ENCODE assay signal across 8 cellular contexts in the genomic region with DNA sequence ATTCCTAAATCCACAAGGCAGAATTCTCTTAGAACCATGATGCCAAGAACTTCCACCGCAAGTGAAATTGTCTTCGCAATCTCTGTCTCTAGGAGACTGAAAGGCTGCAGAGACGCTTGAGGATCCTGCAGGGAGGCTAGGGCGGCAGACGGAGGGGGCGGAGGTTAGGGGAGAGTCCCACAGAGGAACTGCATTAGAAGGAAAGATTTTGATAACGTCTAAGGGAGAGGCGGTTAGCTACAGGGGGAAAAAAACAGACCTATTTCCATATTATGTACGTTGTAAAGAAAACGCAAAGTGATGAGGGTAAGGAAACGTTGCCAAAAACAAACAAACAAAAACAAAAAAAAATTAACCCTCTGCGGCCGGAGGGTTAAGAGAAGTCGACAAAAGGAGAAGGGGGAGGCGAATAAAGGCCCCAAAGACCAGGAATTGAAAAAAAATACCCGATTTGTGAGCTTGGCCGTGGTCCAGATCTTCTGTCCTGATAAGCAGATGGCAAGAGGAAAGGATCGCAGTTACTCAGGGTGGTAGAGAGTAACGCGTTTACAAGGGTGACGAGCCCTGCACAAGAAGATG. TPM values are rescaled to one million over a fixed set of nuclear protein-coding genes. Genes with fewer than 3 reads are reported as not detected.
DNase-seq lines count a peak whose midpoint lies in the region; ATAC-seq, FAIRE-seq and TF ChIP-seq lines count a peak whose summit lies in the region.

No MANE protein-coding gene starts in this region.

- DNase-seq in DMS79 (lab: John Stamatoyannopoulos, UW) (peak; percentile 39), SK-N-SH (peak; percentile 23), heart left ventricle (peak; percentile 56 to 76 (median 62)), posterior vena cava (ENCODE audit: low spot score) (peak; percentile 88), urothelium cell line (ENCODE audit: low spot score) (peak; percentile 73)
- DNase-seq in activated naive CD4-positive, alpha-beta T cell treated with anti-CD3 and anti-CD28 coated beads, Interleukin-2, amount 50 U/mL, for 16 hours: peak; percentile 61

- TF ChIP-seq POLR2A in heart left ventricle (IDR thresholded peaks at IDR 0.05): no peak

- H3K79me2 ChIP-seq in SK-N-SH (ENCODE audit: insufficient read depth): peaks cover 86% of the 10 kb centered on the region

- H3K4me1 ChIP-seq in HUES64 (ENCODE audit: insufficient read depth, low read length) (peaks cover 25% of the 10 kb centered on the region), SK-N-SH (ENCODE audit: control insufficient read depth in 1 of 2, insufficient read depth in 2 of 2, low read depth in 1 of 2, low read length in 1 of 2) (no peaks in the 10 kb centered on the region; a peak in 2 of 4 replicates), heart left ventricle (peaks cover 8 to 74% (median 43%) of the 10 kb centered on the region in 12 donors)

- ATAC-seq in GM21526 (IDR thresholded peaks at IDR 0.05; ENCODE audit: low FRiP score, unreplicated experiment) (peak; percentile 25), heart left ventricle (peak; percentile 30 to 62 (median 46))

- H3K9ac ChIP-seq in HUES64 (ENCODE audit: low read depth, low read length) (peak overlapping the region; percentile 58), SK-N-SH (peak overlapping the region; percentile 78)

- no peak for TF ChIP-seq RAD21 in SK-N-SH (IDR thresholded peaks at IDR 0.05; ENCODE audit: low read length)

- H3K27me3 ChIP-seq in HUES64 (ENCODE audit: insufficient read depth, low read length) (no peaks in the 10 kb centered on the region), SK-N-SH (ENCODE audit: insufficient read depth) (no peaks in the 10 kb centered on the region), heart left ventricle (no peaks in the 10 kb centered on the region)

- H4K20me1 ChIP-seq in SK-N-SH (ENCODE audit: insufficient read depth): peaks cover 34% of the 10 kb centered on the region

- intact Hi-C loops in heart left ventricle (cut with DNase I) (loop anchor here in 9 of 10 donors (2.0 to 10.0 kb wide), 13 partner anchors 46 to 292 kb away; a partner anchor contains a TSS), posterior vena cava (cut with DNase I) (loop anchor here in 1 of 2 donors (5.0 to 10.0 kb wide), 2 partner anchors 64 to 174 kb away; a partner anchor contains a TSS)

- H3K27ac ChIP-seq in HUES64 (ENCODE audit: low read depth, low read length): peak overlapping the region; percentile 78
- peak overlapping the region; percentile 86 to 90 for H3K27ac ChIP-seq in SK-N-SH (ENCODE audit: low read depth in 2 of 2, low read length in 1 of 2)
- peak overlapping the region; percentile 67 to 93 (median 88) for H3K27ac ChIP-seq in heart left ventricle

- WGBS in HUES64: under 1% methylated on average over 17 of the region's 21 CpGs
- 1% methylated on average over 17 of the region's 21 CpGs for WGBS in SK-N-SH (ENCODE audit: low lambda C conversion rate)
- 0% methylated on average over 21 of the region's 21 CpGs for WGBS in heart left ventricle, 4 donors

- peak overlapping the region; percentile 73 for H3K4me2 ChIP-seq in SK-N-SH

- CTCF ChIA-PET in SK-N-SH (lab: Yijun Ruan, JAX): interaction anchor here (1.2 kb wide), 1 partner anchor 16 kb away, joined by 4 read pairs; no protein-coding TSS in a partner anchor

- peaks cover 10% of the 10 kb centered on the region for H3F3A ChIP-seq in SK-N-SH (replicated peaks; ENCODE audit: insufficient read depth)

- peak overlapping the region; percentile 65; the same call in 1 of the 2 replicates for H2AFZ ChIP-seq in SK-N-SH (ENCODE audit: low read depth)

- POLR2A ChIA-PET in SK-N-SH (lab: Yijun Ruan, JAX): interaction anchor here (0.5 kb wide), 1 partner anchor 33 kb away, joined by 3 read pairs; no protein-coding TSS in a partner anchor

- no peaks in the 10 kb centered on the region for H3K9me2 ChIP-seq in SK-N-SH

- H3K36me3 ChIP-seq in HUES64 (ENCODE audit: insufficient read depth, low read length): no peaks in the 10 kb centered on the region
- H3K36me3 ChIP-seq in SK-N-SH (replicated peaks in 1 of 2; ENCODE audit: control insufficient read depth in 1 of 2, insufficient read depth in 2 of 2, low read length in 1 of 2): no peaks in the 10 kb centered on the region
- H3K36me3 ChIP-seq in heart left ventricle: no peaks in the 10 kb centered on the region

- H3K9me3 ChIP-seq in HUES64 (ENCODE audit: insufficient read depth, low read depth, low read length): no peaks in the 10 kb centered on the region
- H3K9me3 ChIP-seq in SK-N-SH: no peaks in the 10 kb centered on the region
- H3K9me3 ChIP-seq in heart left ventricle: no peaks in the 10 kb centered on the region

- H3K4me3 ChIP-seq in HUES64 (ENCODE audit: low read length): peak overlapping the region; percentile 82
- peak overlapping the region; percentile 73 to 84 for H3K4me3 ChIP-seq in SK-N-SH (ENCODE audit: low read depth in 2 of 2, low read length in 1 of 2)
- peak overlapping the region; percentile 65 to 97 (median 78) for H3K4me3 ChIP-seq in heart left ventricle

- no peak for FAIRE-seq in urothelium cell line (lab: Jason Lieb, UNC)

- TF ChIP-seq CTCF in SK-N-SH (IDR thresholded peaks at IDR 0.05): no peak
- no peak for TF ChIP-seq CTCF in heart left ventricle (IDR thresholded peaks at IDR 0.05)

- TF ChIP-seq EP300 in SK-N-SH (IDR thresholded peaks at IDR 0.05; ENCODE audit: borderline replicate concordance in 1 of 2, low read depth in 1 of 2, low read length in 1 of 2): no peak

TF ChIP-seq in SK-N-SH, 30 proteins besides CTCF, POLR2A, EP300 and RAD21 (continues in another document):
- TF ChIP-seq, protein P1, sequence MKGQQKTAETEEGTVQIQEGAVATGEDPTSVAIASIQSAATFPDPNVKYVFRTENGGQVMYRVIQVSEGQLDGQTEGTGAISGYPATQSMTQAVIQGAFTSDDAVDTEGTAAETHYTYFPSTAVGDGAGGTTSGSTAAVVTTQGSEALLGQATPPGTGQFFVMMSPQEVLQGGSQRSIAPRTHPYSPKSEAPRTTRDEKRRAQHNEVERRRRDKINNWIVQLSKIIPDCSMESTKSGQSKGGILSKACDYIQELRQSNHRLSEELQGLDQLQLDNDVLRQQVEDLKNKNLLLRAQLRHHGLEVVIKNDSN (IDR thresholded peaks at IDR 0.05; ENCODE audit: borderline replicate concordance, low read depth): no peak
- 0 out of 2 replicates have a peak, but pooled peaks have one; percentile 40 for TF ChIP-seq GATA2 (CRISPR knock-in tag; IDR thresholded peaks at IDR 0.05)
- TF ChIP-seq JUND (IDR thresholded peaks at IDR 0.05): no peak
- TF ChIP-seq SMC3 (IDR thresholded peaks at IDR 0.05; ENCODE audit: low read depth, low read length): no peak
- TF ChIP-seq ELF1 (IDR thresholded peaks at IDR 0.05): no peak
- TF ChIP-seq RXRA (IDR thresholded peaks at IDR 0.05; ENCODE audit: borderline replicate concordance, low read depth): no peak
- TF ChIP-seq EZH2phosphoT487 (IDR thresholded peaks at IDR 0.05; ENCODE audit: borderline replicate concordance, low read depth): no peak
- 0 out of 2 replicates have a peak, but pooled peaks have one; percentile 4 for TF ChIP-seq NFIC (IDR thresholded peaks at IDR 0.05; ENCODE audit: borderline replicate concordance)
- no peak for TF ChIP-seq NRF1 (IDR thresholded peaks at IDR 0.05; ENCODE audit: low read depth, low read length)
- TF ChIP-seq, protein P2, sequence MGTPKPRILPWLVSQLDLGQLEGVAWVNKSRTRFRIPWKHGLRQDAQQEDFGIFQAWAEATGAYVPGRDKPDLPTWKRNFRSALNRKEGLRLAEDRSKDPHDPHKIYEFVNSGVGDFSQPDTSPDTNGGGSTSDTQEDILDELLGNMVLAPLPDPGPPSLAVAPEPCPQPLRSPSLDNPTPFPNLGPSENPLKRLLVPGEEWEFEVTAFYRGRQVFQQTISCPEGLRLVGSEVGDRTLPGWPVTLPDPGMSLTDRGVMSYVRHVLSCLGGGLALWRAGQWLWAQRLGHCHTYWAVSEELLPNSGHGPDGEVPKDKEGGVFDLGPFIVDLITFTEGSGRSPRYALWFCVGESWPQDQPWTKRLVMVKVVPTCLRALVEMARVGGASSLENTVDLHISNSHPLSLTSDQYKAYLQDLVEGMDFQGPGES (IDR thresholded peaks at IDR 0.05; ENCODE audit: low read depth, low read length): no peak
- TF ChIP-seq CHD2 (IDR thresholded peaks at IDR 0.05; ENCODE audit: low read length, partially characterized antibody): no peak
- TF ChIP-seq TAF1 (IDR thresholded peaks at IDR 0.05; ENCODE audit: borderline replicate concordance, low read depth, low read length): 0 out of 2 replicates have a peak, but pooled peaks have one; percentile 10

RNA-seq across cellular contexts. Expression of a gene that starts 0.5 kb away (rescaled TPM):
- 5.2 TPM for polyA plus RNA-seq in HUES64 (2013, experiment 1 of 2)
- polyA plus RNA-seq in HUES64 (2013, experiment 2 of 2): 5.5 TPM
- 0.72 and 1.3 TPM in 2 replicates for polyA plus RNA-seq in SK-N-SH (2012; rRNA removed)
- 1.6 TPM in 2 replicates for polyA plus RNA-seq in SK-N-SH (2012; cell fraction: cytosol; rRNA removed)
- 2.0 and 2.3 TPM in 2 replicates for polyA plus RNA-seq in SK-N-SH (2012; cell fraction: nucleus; rRNA removed)
- 10 to 100 TPM in 6 of 9 donors, 1 to 10 TPM in 3; 6.2 to 13.5 (median 10.5) TPM for total RNA-seq in heart left ventricle
- 1 to 10 TPM; 2.1 to 3.3 TPM for polyA plus RNA-seq in heart left ventricle
- total RNA-seq in posterior vena cava: 10 to 100 TPM; 16.0 to 16.4 TPM

RNA-seq across cellular contexts. Expression of a gene that starts 0.8 kb away (rescaled TPM):
- 5.2 TPM for polyA plus RNA-seq in HUES64 (2013, experiment 1 of 2)
- polyA plus RNA-seq in HUES64 (2013, experiment 2 of 2): 5.3 TPM
- polyA plus RNA-seq in SK-N-SH (2012; rRNA removed) (2.1 and 4.1 TPM in 2 replicates), heart left ventricle (1 to 10 TPM; 2.7 to 7.0 TPM)
- 2.5 and 3.3 TPM in 2 replicates for polyA plus RNA-seq in SK-N-SH (2012; cell fraction: cytosol; rRNA removed)
- polyA plus RNA-seq in SK-N-SH (2012; cell fraction: nucleus; rRNA removed): 3.1 and 4.7 TPM in 2 replicates
- total RNA-seq in heart left ventricle (10 to 100 TPM; 15.2 to 24.0 (median 19.4) TPM), posterior vena cava (10 to 100 TPM; 12.9 to 17.0 TPM)

Comparison
In these comparisons a context has a peak if more than half of its experiments do, and no peak if none do; other contexts are left out.
1. Peak in every context shown above with its lines: DNase-seq, ATAC-seq, H3K4me3 ChIP-seq and H3K27ac ChIP-seq.
2. DNase-seq: peak in every context shown above with its lines; median percentile 88 in posterior vena cava; 73 in urothelium cell line; 62 in heart left ventricle; 61 in activated naive CD4-positive, alpha-beta T cell treated with anti-CD3 and anti-CD28 coated beads, Interleukin-2, amount 50 U/mL, for 16 hours; 39 in DMS79; 23 in SK-N-SH.